ENCODE assay signal across 25 cellular contexts in genomic region chr16:75931043-75931442, GRCh38.
DNase-seq lines count a peak whose midpoint lies in the region; ATAC-seq and TF ChIP-seq lines count a peak whose summit lies in the region.
"Had no signal": no experiment of that assay in that cellular context is flagged by ENCODE, and none has a peak within 500 bp of the region (broad histone marks: within the 10 kb centered on the region; RNA-seq: fewer than 3 reads in every experiment).

No MANE protein-coding gene starts in this region.

- H3K27ac ChIP-seq in epithelial cell of prostate (peak overlapping the region; percentile 8), mesenchymal stem cell (ENCODE audit: low read length, poor library complexity, severe bottlenecking) (no peak overlapping the region), prostate gland (no peak overlapping the region)
- H3K27ac ChIP-seq: body of pancreas, colonic mucosa, gastroesophageal sphincter, vagina had no signal

- no peak overlapping the region for H4K91ac ChIP-seq in mesenchymal stem cell (ENCODE audit: low read length)

- no peaks in the 10 kb centered on the region for H3K79me1 ChIP-seq in mesenchymal stem cell (replicated peaks; ENCODE audit: low read length, poor library complexity, severe bottlenecking)

- no peak overlapping the region for H3K4ac ChIP-seq in mesenchymal stem cell (ENCODE audit: low read depth in 1 of 2, low read length in 2 of 2)

- H4K8ac ChIP-seq in mesenchymal stem cell (ENCODE audit: low read length): no peak overlapping the region

- H3K18ac ChIP-seq in mesenchymal stem cell (ENCODE audit: low read depth in 1 of 2, low read length in 2 of 2): no peak overlapping the region

- TF ChIP-seq CTCF in prostate gland (IDR thresholded peaks at IDR 0.05): no peak

- H2AFZ ChIP-seq in mesenchymal stem cell (ENCODE audit: low read depth, low read length): no peak overlapping the region

- no peak overlapping the region for H3K4me2 ChIP-seq in mesenchymal stem cell (ENCODE audit: low read length, poor library complexity, severe bottlenecking)

- no peak overlapping the region for H2BK12ac ChIP-seq in mesenchymal stem cell (ENCODE audit: low read length in 2 of 2)

- H3K4me3 ChIP-seq in mesenchymal stem cell (ENCODE audit: insufficient read depth in 1 of 2, low read depth in 1 of 2, low read length in 2 of 2) (no peak overlapping the region), prostate gland (no peak overlapping the region)
- H3K4me3 ChIP-seq: body of pancreas, colonic mucosa, gastroesophageal sphincter, vagina had no signal

- no peak overlapping the region for H2BK15ac ChIP-seq in mesenchymal stem cell (ENCODE audit: low read depth, poor library complexity, severe bottlenecking)

- H2BK120ac ChIP-seq in mesenchymal stem cell (ENCODE audit: low read depth, low read length): no peak overlapping the region

- H3K9me3 ChIP-seq in mesenchymal stem cell (ENCODE audit: control insufficient read depth, low read length) (no peaks in the 10 kb centered on the region), prostate gland (no peaks in the 10 kb centered on the region)
- H3K9me3 ChIP-seq: body of pancreas, colonic mucosa, vagina had no signal

- intact Hi-C loops in prostate gland (cut with DNase I): no loop called here

- H3K36me3 ChIP-seq in mesenchymal stem cell (ENCODE audit: control insufficient read depth in 1 of 2, insufficient read depth in 2 of 2, low read depth in 1 of 2, low read length in 2 of 2) (no peaks in the 10 kb centered on the region), prostate gland (no peaks in the 10 kb centered on the region)
- H3K36me3 ChIP-seq: colonic mucosa, gastroesophageal sphincter, vagina had no signal

- 0% methylated on average over 1 of the region's 1 CpG for WGBS in mesenchymal stem cell
- WGBS in prostate gland: 74% methylated on average over 1 of the region's 1 CpG

- no peak overlapping the region for H3K9ac ChIP-seq in mesenchymal stem cell (ENCODE audit: low read length)

- H3K14ac ChIP-seq in mesenchymal stem cell (ENCODE audit: low read length in 2 of 2): no peak overlapping the region

- H3K23ac ChIP-seq in mesenchymal stem cell (ENCODE audit: low read length in 2 of 2): no peak overlapping the region

- ATAC-seq in HG02884 (IDR thresholded peaks at IDR 0.05; ENCODE audit: unreplicated experiment): no peak
- ATAC-seq: body of pancreas, gastroesophageal sphincter, left lobe of liver, WTC11 had no signal

- H3K4me1 ChIP-seq in mesenchymal stem cell (ENCODE audit: control insufficient read depth, insufficient read depth, low read depth, low read length) (no peaks in the 10 kb centered on the region), prostate gland (replicated peaks) (no peaks in the 10 kb centered on the region)
- H3K4me1 ChIP-seq: body of pancreas, colonic mucosa, gastroesophageal sphincter, vagina had no signal

- DNase-seq in ELR (ENCODE audit: low read depth): peak; percentile 63
- DNase-seq in RPMI7951 (ENCODE audit: low read depth): peak; percentile 24
- DNase-seq in epithelial cell of prostate (ENCODE audit: low read depth, low spot score): peak; percentile 40
- peak; percentile 92 for DNase-seq in mesenchymal stem cell
- DNase-seq in superior temporal gyrus (ENCODE audit: extremely low spot score): no peak
- DNase-seq in NCI-H1092 treated with DMSO at 0.1 percent for 48 hours (lab: John Stamatoyannopoulos, UW): no peak
- DNase-seq in prostate gland (ENCODE audit: low spot score): no peak
- DNase-seq: activated CD4-positive, alpha-beta memory T cell treated with anti-CD3 and anti-CD28 coated beads for 36 hours; activated naive CD4-positive, alpha-beta T cell treated with Interleukin-2 at 50 U/mL for 16 hours; activated T-cell treated with anti-CD3 and anti-CD28 coated beads, Interleukin-2, amount 50 U/mL, for 1 hour; body of pancreas; CD4-positive, alpha-beta T cell; colonic mucosa; endodermal cell; midbrain; NCI-H526; nephron progenitor cell; Right ventricle myocardium superior; stimulated activated CD4-positive, alpha-beta T cell treated with anti-CD3 and anti-CD28 coated beads, Interleukin-12 subunit alpha, Interleukin-12 subunit beta, amount 100 ng/mL, for 4 hours; substantia nigra had no signal

- no peak for TF ChIP-seq POLR2A in prostate gland (IDR thresholded peaks at IDR 0.05)

- H2AK5ac ChIP-seq in mesenchymal stem cell (ENCODE audit: low read length, severe bottlenecking): no peak overlapping the region

- H2BK5ac ChIP-seq in mesenchymal stem cell (ENCODE audit: low read depth, low read length, poor library complexity, severe bottlenecking): no peak overlapping the region

- H3K27me3 ChIP-seq in mesenchymal stem cell (ENCODE audit: control insufficient read depth in 1 of 2, insufficient read depth in 1 of 2, low read length in 2 of 2) (no peaks in the 10 kb centered on the region), prostate gland (replicated peaks; ENCODE audit: insufficient read depth) (no peaks in the 10 kb centered on the region)
- H3K27me3 ChIP-seq: body of pancreas, colonic mucosa, gastroesophageal sphincter, vagina had no signal

Comparison
In these comparisons a context has a peak if more than half of its experiments do, and no peak if none do; other contexts are left out.
1. DNase-seq: peak in ELR (single experiment), RPMI7951 (single experiment), epithelial cell of prostate (single experiment) and mesenchymal stem cell (single experiment); none in superior temporal gyrus (single experiment), NCI-H1092 treated with DMSO at 0.1 percent for 48 hours (single experiment) and prostate gland (single experiment).